ENCODE assay signal across 8 cellular contexts in the genomic region with DNA sequence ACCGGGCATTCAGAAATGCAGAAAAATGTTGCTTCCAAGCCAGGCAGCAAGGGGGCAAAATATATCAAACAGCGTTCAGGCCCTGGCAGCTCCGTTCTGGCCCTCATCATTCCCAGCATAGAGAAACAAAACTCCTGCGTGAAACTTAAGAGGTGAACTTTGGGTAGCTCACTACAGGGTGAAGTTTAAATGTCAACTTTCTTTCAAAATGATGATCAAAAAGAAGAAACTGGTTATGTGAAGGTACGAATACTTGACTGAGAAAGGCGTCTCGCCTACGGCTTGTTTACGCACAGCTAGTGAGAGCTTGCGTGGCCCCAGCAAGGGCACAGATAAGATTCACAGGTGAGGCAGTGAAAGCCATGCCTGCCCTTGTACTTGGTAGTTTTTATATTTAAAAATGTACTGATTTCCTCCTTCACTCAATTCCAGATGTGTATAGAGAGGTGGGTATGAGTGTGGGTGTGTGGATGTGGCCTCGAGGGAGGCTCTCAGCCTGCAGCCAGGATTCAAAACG.
A peak's percentile ranks its signal among the peaks of the same experiment; 100 is the strongest.
DNase-seq lines count a peak whose midpoint lies in the region; ATAC-seq and TF ChIP-seq lines count a peak whose summit lies in the region.

No MANE protein-coding gene starts in this region.

- H3K9me3 Mint-ChIP-seq in activated B cell treated with CpG ODN at 0.5 μM for 24 hours (no peaks in the 10 kb centered on the region), endothelial cell (ENCODE audit: unreplicated experiment) (no peaks in the 10 kb centered on the region)

- H3K36me3 Mint-ChIP-seq in activated B cell treated with CpG ODN at 0.5 μM for 24 hours (ENCODE audit: low read depth) (peaks cover 18% of the 10 kb centered on the region), endothelial cell (ENCODE audit: low read depth, unreplicated experiment) (peaks cover 13% of the 10 kb centered on the region)

- H3K4me3 Mint-ChIP-seq in activated B cell treated with CpG ODN at 0.5 μM for 24 hours, result peak overlapping the region; percentile 81
- no peak overlapping the region for H3K4me3 Mint-ChIP-seq in endothelial cell (ENCODE audit: unreplicated experiment)

- TF ChIP-seq CTCF in activated B cell treated with CpG ODN at 0.5 μM for 24 hours (IDR thresholded peaks at IDR 0.05), result no peak
- TF ChIP-seq CTCF in endothelial cell (IDR thresholded peaks at IDR 0.05; ENCODE audit: unreplicated experiment), result no peak

- no peaks in the 10 kb centered on the region for H3K27me3 Mint-ChIP-seq in activated B cell treated with CpG ODN at 0.5 μM for 24 hours
- H3K27me3 Mint-ChIP-seq in endothelial cell (ENCODE audit: unreplicated experiment), result peaks cover 7% of the 10 kb centered on the region

- intact Hi-C loops in activated B cell treated with CpG ODN at 0.5 μM for 24 hours (cut with micrococcal nuclease), result loop anchor here (1.0 to 10.0 kb wide), 10 partner anchors 16 to 622 kb away; partner anchors contain the start of genes ATP9B, CTDP1 and TXNL4A

- POLR2A ChIA-PET in activated B cell treated with CpG ODN at 0.5 μM for 24 hours (lab: Charles Lee), result interaction anchor here (0.6 to 2.8 kb wide), 20 partner anchors 11 to 455 kb away, joined by 3 to 45 read pairs (median 6); partner anchors contain the start of genes ATP9B and NFATC1

- no peak for DNase-seq in activated B cell treated with CpG ODN at 0.5 μM for 24 hours
- DNase-seq in endothelial cell (ENCODE audit: low spot score), result no peak
- DNase-seq in NCI-H524 treated with DMSO at 0.1 percent for 48 hours (lab: John Stamatoyannopoulos, UW), result no peak
- no peak for DNase-seq in superior temporal gyrus (ENCODE audit: extremely low spot score)
- DNase-seq in DMS53 (lab: John Stamatoyannopoulos, UW), result no peak
- DNase-seq in GF-D8 (lab: John Stamatoyannopoulos, UW), result no peak

- H3K4me1 Mint-ChIP-seq in activated B cell treated with CpG ODN at 0.5 μM for 24 hours, result peaks cover 66% of the 10 kb centered on the region
- peaks cover 16% of the 10 kb centered on the region for H3K4me1 Mint-ChIP-seq in endothelial cell (ENCODE audit: unreplicated experiment)

- H3K27ac Mint-ChIP-seq in activated B cell treated with CpG ODN at 0.5 μM for 24 hours (peak overlapping the region; percentile 91), endothelial cell (ENCODE audit: unreplicated experiment) (peak overlapping the region; percentile 64)

- ATAC-seq in GM18508 (IDR thresholded peaks at IDR 0.05; ENCODE audit: insufficient read depth, unreplicated experiment) (peak; percentile 33), HG02870 (IDR thresholded peaks at IDR 0.05; ENCODE audit: unreplicated experiment) (peak; percentile 51), activated B cell treated with CpG ODN at 0.5 μM for 24 hours (ENCODE audit: low read depth) (peak; percentile 35)

- CTCF ChIA-PET in activated B cell treated with CpG ODN at 0.5 μM for 24 hours (lab: Charles Lee), result interaction anchor here (0.6 to 2.9 kb wide), 13 partner anchors 14 to 145 kb away, joined by 3 to 43 read pairs (median 4); partner anchors contain the start of gene NFATC1
